In the genomic region with DNA sequence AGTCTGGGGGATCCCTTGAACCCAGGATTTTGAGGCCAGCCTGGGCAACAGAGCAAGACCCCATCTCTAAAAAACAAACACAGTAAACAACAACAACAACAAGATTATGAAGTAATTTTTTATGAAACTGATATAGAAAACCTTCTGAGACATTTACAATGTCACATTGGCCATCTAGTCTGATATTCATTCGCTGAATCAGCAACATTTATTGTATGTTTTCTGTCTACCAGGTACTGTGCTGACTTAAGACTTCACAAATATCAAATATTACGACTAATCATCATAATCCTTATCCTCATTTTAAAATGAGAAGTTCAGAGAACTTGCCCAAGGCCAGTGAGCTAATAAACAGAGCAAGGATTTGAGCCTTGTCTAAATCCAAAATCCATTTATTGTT, we compare ENCODE assay signal across 1 cellular context.
TF ChIP-seq lines count a peak whose summit lies in the region.

No MANE protein-coding gene starts in this region.

TF ChIP-seq in IMR-90, 13 proteins besides CTCF, POLR2A, EP300 and RAD21:
- no peak for TF ChIP-seq FOS (IDR thresholded peaks at IDR 0.05; ENCODE audit: low read depth, low read length)
- peak; percentile 90 for TF ChIP-seq MAFK (IDR thresholded peaks at IDR 0.05; ENCODE audit: low read depth, low read length)
- TF ChIP-seq, protein P1, sequence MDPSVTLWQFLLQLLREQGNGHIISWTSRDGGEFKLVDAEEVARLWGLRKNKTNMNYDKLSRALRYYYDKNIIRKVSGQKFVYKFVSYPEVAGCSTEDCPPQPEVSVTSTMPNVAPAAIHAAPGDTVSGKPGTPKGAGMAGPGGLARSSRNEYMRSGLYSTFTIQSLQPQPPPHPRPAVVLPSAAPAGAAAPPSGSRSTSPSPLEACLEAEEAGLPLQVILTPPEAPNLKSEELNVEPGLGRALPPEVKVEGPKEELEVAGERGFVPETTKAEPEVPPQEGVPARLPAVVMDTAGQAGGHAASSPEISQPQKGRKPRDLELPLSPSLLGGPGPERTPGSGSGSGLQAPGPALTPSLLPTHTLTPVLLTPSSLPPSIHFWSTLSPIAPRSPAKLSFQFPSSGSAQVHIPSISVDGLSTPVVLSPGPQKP (IDR thresholded peaks at IDR 0.05; ENCODE audit: borderline replicate concordance, low read depth, low read length), result no peak
